In genomic region chr1:76759950-76760349, GRCh38 we compare ENCODE assay signal across 13 cellular contexts.
DNase-seq lines count a peak whose midpoint lies in the region; ATAC-seq and TF ChIP-seq lines count a peak whose summit lies in the region.
"Had no signal": no experiment of that assay in that cellular context is flagged by ENCODE, and none has a peak within 500 bp of the region (broad histone marks: within the 10 kb centered on the region; RNA-seq: fewer than 3 reads in every experiment).

No MANE protein-coding gene starts in this region.

- no peak for TF ChIP-seq POLR2A in upper lobe of left lung (IDR thresholded peaks at IDR 0.05)

- H3K36me3 ChIP-seq in upper lobe of left lung = no peaks in the 10 kb centered on the region
- H3K36me3 ChIP-seq in WERI-Rb-1 = no peaks in the 10 kb centered on the region
- H3K36me3 ChIP-seq: BLaER1 had no signal

- no peak for TF ChIP-seq EP300 in upper lobe of left lung (IDR thresholded peaks at IDR 0.05)

- ATAC-seq in Right ventricle myocardium superior (ENCODE audit: poor library complexity) (no peak), upper lobe of left lung (ENCODE audit: low FRiP score in 2 of 2) (peak; percentile 24 to 45), HG03196 (IDR thresholded peaks at IDR 0.05; ENCODE audit: unreplicated experiment) (no peak)
- ATAC-seq: mucosa of descending colon had no signal

- TF ChIP-seq CTCF in upper lobe of left lung (IDR thresholded peaks at IDR 0.05) (no peak), WERI-Rb-1 (IDR thresholded peaks at IDR 0.05; ENCODE audit: low read depth, low read length) (no peak)

- H3K4me3 ChIP-seq in upper lobe of left lung = no peak overlapping the region
- H3K4me3 ChIP-seq in WERI-Rb-1 (ENCODE audit: low read depth, low read length) = no peak overlapping the region
- H3K4me3 ChIP-seq: BLaER1, mucosa of descending colon had no signal

- 27 to 32% methylated on average over 4 of the region's 4 CpGs for WGBS in upper lobe of left lung, 2 donors

- H3K27me3 ChIP-seq in upper lobe of left lung (no peaks in the 10 kb centered on the region), WERI-Rb-1 (ENCODE audit: insufficient read depth, low read depth, severe bottlenecking) (no peaks in the 10 kb centered on the region)
- H3K27me3 ChIP-seq: BLaER1 had no signal

- peak overlapping the region; percentile 1 for H3K27ac ChIP-seq in caudate nucleus (ENCODE audit: low read depth, low read length)
- H3K27ac ChIP-seq in upper lobe of left lung = no peak overlapping the region
- H3K27ac ChIP-seq in WERI-Rb-1 = no peak overlapping the region; the same call in 1 of the 2 replicates
- H3K27ac ChIP-seq: BLaER1 had no signal

- intact Hi-C loops in Right ventricle myocardium superior (cut with DNase I) (no loop called here), cardiac septum (cut with DNase I) (no loop called here)

- DNase-seq in Right ventricle myocardium superior (peak; percentile 45), cardiac septum (ENCODE audit: low spot score) (no peak), NCI-H345 (lab: John Stamatoyannopoulos, UW) (peak; percentile 77), caudate nucleus (lab: John Stamatoyannopoulos, UW) (peak in 1 of 61 donors; percentile 3), upper lobe of left lung (peak in 1 of 2 donors; percentile 69), GOT3 (lab: John Stamatoyannopoulos, UW) (no peak), WERI-Rb-1 (no peak)
- DNase-seq: activated naive CD4-positive, alpha-beta T cell treated with anti-CD3 and anti-CD28 coated beads, Interleukin-2, amount 10 ng/mL, durations not matched to agents 7 days and 5 days; erythroblast; NCI-H1048 had no signal

- peaks cover 1 to 9% (median 3%) of the 10 kb centered on the region in 4 donors for H3K4me1 ChIP-seq in upper lobe of left lung
- H3K4me1 ChIP-seq: BLaER1 had no signal

- H3K9me3 ChIP-seq in upper lobe of left lung (no peaks in the 10 kb centered on the region), WERI-Rb-1 (ENCODE audit: severe bottlenecking) (no peaks in the 10 kb centered on the region)
- H3K9me3 ChIP-seq: BLaER1, mucosa of descending colon had no signal

Comparison
In these comparisons a context has a peak if more than half of its experiments do, and no peak if none do; other contexts are left out.
1. DNase-seq: peak in Right ventricle myocardium superior (single experiment) and NCI-H345 (single experiment); none in cardiac septum (single experiment), GOT3 (single experiment) and WERI-Rb-1 (single experiment).
2. ATAC-seq: peak in upper lobe of left lung (2 of 2); none in Right ventricle myocardium superior (single experiment) and HG03196 (single experiment).